ENCODE assay signal across 8 cellular contexts in genomic region chr1:206489980-206490534, GRCh38. TPM values are rescaled to one million over a fixed set of nuclear protein-coding genes. Genes with fewer than 3 reads are reported as not detected.
A peak's percentile ranks its signal among the peaks of the same experiment; 100 is the strongest.
DNase-seq lines count a peak whose midpoint lies in the region; ATAC-seq and TF ChIP-seq lines count a peak whose summit lies in the region.

No MANE protein-coding gene starts in this region.

- peak overlapping the region; percentile 31 to 79 for H3K27ac Mint-ChIP-seq in natural killer cell treated with Interleukin-12 subunit alpha and Interleukin-12 subunit beta and Interleukin-15 and Interleukin-18, amount 100 ng/mL, for 72 hours

- H3K27me3 Mint-ChIP-seq in natural killer cell treated with Interleukin-12 subunit alpha and Interleukin-12 subunit beta and Interleukin-15 and Interleukin-18, amount 100 ng/mL, for 72 hours, result no peaks in the 10 kb centered on the region

- no peak overlapping the region for H3K27ac ChIP-seq in OCI-LY3 (ENCODE audit: low read length)

- DNase-seq in ELF-1 (ENCODE audit: low read depth, low spot score) (peak; percentile 86), activated T-cell treated with anti-CD3 and anti-CD28 coated beads for 4 hours (peak; percentile 61), erythroblast (lab: John Stamatoyannopoulos, UW) (peak; percentile 70 to 81), superior temporal gyrus (ENCODE audit: extremely low spot score) (peak; percentile 80)
- DNase-seq in natural killer cell treated with Interleukin-12 subunit alpha and Interleukin-12 subunit beta and Interleukin-15 and Interleukin-18, amount 100 ng/mL, for 72 hours (ENCODE audit: low spot score), result peak; percentile 81

- H3K27me3 ChIP-seq in OCI-LY3 (ENCODE audit: low read depth, low read length), result no peaks in the 10 kb centered on the region

- H3K4me3 Mint-ChIP-seq in natural killer cell treated with Interleukin-12 subunit alpha and Interleukin-12 subunit beta and Interleukin-15 and Interleukin-18, amount 100 ng/mL, for 72 hours, result no peak overlapping the region

- H3K36me3 Mint-ChIP-seq in natural killer cell treated with Interleukin-12 subunit alpha and Interleukin-12 subunit beta and Interleukin-15 and Interleukin-18, amount 100 ng/mL, for 72 hours, result no peaks in the 10 kb centered on the region

- H3K9ac ChIP-seq in OCI-LY3 (ENCODE audit: low read length), result no peak overlapping the region

- peak; percentile 98 for TF ChIP-seq CTCF in OCI-LY3 (IDR thresholded peaks at IDR 0.05; ENCODE audit: low read depth, low read length)

- no peaks in the 10 kb centered on the region for H3K79me2 ChIP-seq in OCI-LY3 (ENCODE audit: low read length)

- H3K9me3 Mint-ChIP-seq in natural killer cell treated with Interleukin-12 subunit alpha and Interleukin-12 subunit beta and Interleukin-15 and Interleukin-18, amount 100 ng/mL, for 72 hours, result no peaks in the 10 kb centered on the region

- H3K36me3 ChIP-seq in OCI-LY3 (replicated peaks; ENCODE audit: low read depth, low read length), result peaks cover 42% of the 10 kb centered on the region

- no peak for TF ChIP-seq POLR2A in erythroblast (IDR thresholded peaks at IDR 0.05; ENCODE audit: low read length)

- H3K9me3 ChIP-seq in OCI-LY3 (ENCODE audit: insufficient read depth, low read length), result no peaks in the 10 kb centered on the region

- ATAC-seq in HG03520 (IDR thresholded peaks at IDR 0.05; ENCODE audit: unreplicated experiment), result peak; percentile 44
- ATAC-seq in natural killer cell treated with Interleukin-12 subunit alpha and Interleukin-12 subunit beta and Interleukin-15 and Interleukin-18, amount 100 ng/mL, for 72 hours, result peak; percentile 79 to 87
- ATAC-seq in GM18519 (IDR thresholded peaks at IDR 0.05; ENCODE audit: low FRiP score, unreplicated experiment), result no peak

- H3K4me2 ChIP-seq in OCI-LY3 (ENCODE audit: low read length), result peak overlapping the region; percentile 21; the same call in 1 of the 2 replicates

- H3K4me1 ChIP-seq in OCI-LY3 (ENCODE audit: low read length), result peaks cover 5% of the 10 kb centered on the region

- no peak overlapping the region; the same call in 1 of the 2 replicates for H2AFZ ChIP-seq in OCI-LY3 (ENCODE audit: low read depth, low read length)

- peaks cover 12 to 23% of the 10 kb centered on the region in 2 donors for H3K4me1 Mint-ChIP-seq in natural killer cell treated with Interleukin-12 subunit alpha and Interleukin-12 subunit beta and Interleukin-15 and Interleukin-18, amount 100 ng/mL, for 72 hours (ENCODE audit: low read depth in 2 of 2)

- H4K20me1 ChIP-seq in OCI-LY3 (ENCODE audit: insufficient read depth, low read length), result 0 out of 2 replicates have a peak, but pooled peaks cover 2% of the 10 kb centered on the region

- no peak overlapping the region for H3K4me3 ChIP-seq in OCI-LY3 (ENCODE audit: low read length)

RNA-seq across cellular contexts. Expression of gene RASSF5, which starts 17.3 kb away (rescaled TPM):
- total RNA-seq in natural killer cell treated with Interleukin-12 subunit alpha and Interleukin-12 subunit beta and Interleukin-15 and Interleukin-18, amount 100 ng/mL, for 72 hours, result 100 to 1,000 TPM; 178 to 260 TPM

RNA-seq across cellular contexts. Expression of gene IKBKE, which starts 19.8 kb away (rescaled TPM):
- 10 to 100 TPM; 50.8 to 53.3 TPM for total RNA-seq in natural killer cell treated with Interleukin-12 subunit alpha and Interleukin-12 subunit beta and Interleukin-15 and Interleukin-18, amount 100 ng/mL, for 72 hours
